Comparison of ENCODE assay signal across 10 cellular contexts in the genomic region with DNA sequence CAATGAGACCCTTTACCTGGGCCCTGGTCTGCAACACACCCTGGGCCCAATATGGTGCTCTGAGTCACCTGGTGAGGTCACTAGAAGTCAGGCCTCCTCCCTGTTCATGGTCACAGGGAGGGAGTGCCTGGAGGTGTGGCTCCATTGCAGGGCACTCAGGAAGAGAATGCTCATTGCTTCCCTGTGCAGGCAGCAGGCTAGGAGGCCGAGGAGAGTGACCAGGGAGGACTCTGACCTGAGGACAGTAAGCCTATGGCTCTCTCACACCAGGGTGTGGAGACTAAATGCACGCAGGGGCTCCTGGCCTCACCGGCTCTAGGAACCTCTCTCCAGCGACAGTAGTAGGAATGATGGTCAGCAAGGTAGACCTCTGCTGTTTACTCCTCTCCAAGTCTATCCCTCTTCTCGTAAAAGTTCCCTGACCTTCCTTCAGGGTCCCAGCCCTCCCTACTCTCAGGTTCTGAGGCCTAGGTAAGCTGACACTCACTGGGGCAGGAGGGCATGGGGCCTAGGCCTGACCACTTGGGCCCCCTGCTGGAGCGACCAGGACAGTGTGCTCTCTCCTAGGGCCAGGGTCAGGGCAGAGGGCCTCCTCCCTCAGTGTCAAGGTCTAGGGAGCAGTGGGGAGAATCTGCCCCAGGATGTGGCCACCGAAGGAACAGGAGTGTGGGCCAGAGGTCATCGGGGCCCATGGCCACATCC. TPM values are rescaled to one million over a fixed set of nuclear protein-coding genes. Genes with fewer than 3 reads are reported as not detected.
DNase-seq lines count a peak whose midpoint lies in the region; ATAC-seq and TF ChIP-seq lines count a peak whose summit lies in the region.
"Had no signal": no experiment of that assay in that cellular context is flagged by ENCODE, and none has a peak within 500 bp of the region (broad histone marks: within the 10 kb centered on the region; RNA-seq: fewer than 3 reads in every experiment).

No MANE protein-coding gene starts in this region.

- no peak overlapping the region for H3K56ac ChIP-seq in H9 (ENCODE audit: insufficient read length, low read depth, low read length)

- H2AFZ ChIP-seq in H9 (ENCODE audit: low read length), result no peak overlapping the region

- H2BK120ac ChIP-seq in H9 (ENCODE audit: low read depth, low read length, poor library complexity, severe bottlenecking), result no peak overlapping the region

- no peak overlapping the region; a peak in 1 of 7 replicates for H3K27ac Mint-ChIP-seq in H9
- no peak overlapping the region for H3K27ac Mint-ChIP-seq in stimulated activated naive CD8-positive, alpha-beta T cell treated with anti-CD3 and anti-CD28 coated beads, Interleukin-15, amount 100 ng/mL, for 72 hours
- H3K27ac Mint-ChIP-seq: activated CD8-positive, alpha-beta T cell treated with anti-CD3 and anti-CD28 coated beads for 36 hours; stimulated activated naive CD8-positive, alpha-beta T cell treated with anti-CD3 and anti-CD28 coated beads, Interleukin-15, Interleukin-2, amounts not matched to agents 100 ng/mL and 50 ng/mL, for 24 hours had no signal

- no peak overlapping the region for H3T11ph ChIP-seq in H9 (ENCODE audit: low read length)

- no peaks in the 10 kb centered on the region for H3K23me2 ChIP-seq in H9 (ENCODE audit: insufficient read length, low read depth, low read length, poor library complexity, severe bottlenecking)

- H2BK12ac ChIP-seq in H9 (ENCODE audit: insufficient read length, low read depth, low read length), result no peak overlapping the region

- no peak overlapping the region for H3K4ac ChIP-seq in H9 (ENCODE audit: low read depth, low read length)

- TF ChIP-seq CTCF in H9 (conservative IDR thresholded peaks at IDR 0.05) (peak; percentile 62), astrocyte of the spinal cord (IDR thresholded peaks at IDR 0.05; ENCODE audit: low read depth, low read length) (peak; percentile 12)

- H3K27me3 ChIP-seq in H9 (ENCODE audit: insufficient read depth, low read length) (no peaks in the 10 kb centered on the region), HAP-1 (ENCODE audit: low read depth) (no peaks in the 10 kb centered on the region)

- H3K36me3 ChIP-seq in HAP-1 (replicated peaks), result no peaks in the 10 kb centered on the region

- H4K5ac ChIP-seq in H9 (ENCODE audit: insufficient read length, low read depth, low read length), result no peak overlapping the region

- H3K79me2 ChIP-seq in H9 (ENCODE audit: insufficient read depth, low read length), result no peaks in the 10 kb centered on the region

- no peak overlapping the region for H2BK15ac ChIP-seq in H9 (ENCODE audit: low read depth, low read length)

- no peak overlapping the region for H3K4me3 ChIP-seq in astrocyte of the spinal cord (ENCODE audit: low read depth, low read length)
- no peak overlapping the region for H3K4me3 ChIP-seq in HAP-1

- H3K27me3 Mint-ChIP-seq in H9 (ENCODE audit: low read depth), result peaks cover 1% of the 10 kb centered on the region
- H3K27me3 Mint-ChIP-seq in stimulated activated naive CD8-positive, alpha-beta T cell treated with anti-CD3 and anti-CD28 coated beads, Interleukin-15, amount 100 ng/mL, for 72 hours, result peaks cover 9% of the 10 kb centered on the region
- H3K27me3 Mint-ChIP-seq: stimulated activated naive CD8-positive, alpha-beta T cell treated with anti-CD3 and anti-CD28 coated beads, Interleukin-15, Interleukin-2, amounts not matched to agents 100 ng/mL and 50 ng/mL, for 24 hours had no signal

- H4K91ac ChIP-seq in H9 (ENCODE audit: insufficient read length, low read depth, low read length), result no peak overlapping the region

- peak; percentile 73 for DNase-seq in H9
- no peak for DNase-seq in astrocyte of the spinal cord (ENCODE audit: low read depth, low spot score)
- DNase-seq in iPS-NIHi11 (ENCODE audit: low spot score), result peak; percentile 67
- no peak for DNase-seq in stimulated activated naive CD8-positive, alpha-beta T cell treated with anti-CD3 and anti-CD28 coated beads, Interleukin-15, amount 100 ng/mL, for 72 hours
- DNase-seq in NCI-H2081 (lab: John Stamatoyannopoulos, UW), result no peak
- no peak for DNase-seq in NCI-H510A (lab: John Stamatoyannopoulos, UW)
- DNase-seq in HAP-1 (ENCODE audit: low spot score in 2 of 2), result no peak
- DNase-seq: activated CD8-positive, alpha-beta T cell treated with anti-CD3 and anti-CD28 coated beads for 36 hours had no signal

- H4K8ac ChIP-seq in H9 (replicated peaks; ENCODE audit: insufficient read length, low read depth, low read length), result no peak overlapping the region

- H3K9me3 ChIP-seq in H9 (ENCODE audit: control insufficient read depth, low read depth, low read length) (peaks cover 10% of the 10 kb centered on the region), HAP-1 (peaks cover 5% of the 10 kb centered on the region; the same call in 1 of the 2 replicates)

- ATAC-seq in stimulated activated naive CD8-positive, alpha-beta T cell treated with anti-CD3 and anti-CD28 coated beads, Interleukin-15, amount 100 ng/mL, for 72 hours, result peak; percentile 48
- ATAC-seq: activated CD8-positive, alpha-beta T cell treated with anti-CD3 and anti-CD28 coated beads for 36 hours had no signal

- H3K79me1 ChIP-seq in H9 (ENCODE audit: insufficient read depth, low read depth, low read length, poor library complexity, severe bottlenecking), result no peaks in the 10 kb centered on the region

- H3K27ac ChIP-seq in H9 (ENCODE audit: insufficient read length, low read depth, low read length), result no peak overlapping the region

- H3K4me1 ChIP-seq in H9 (ENCODE audit: insufficient read depth, low read length), result no peaks in the 10 kb centered on the region
- H3K4me1 ChIP-seq in HAP-1, result no peaks in the 10 kb centered on the region

- peaks cover 0 to 6% of the 10 kb centered on the region in 2 experiments; a peak in 2 of 4 replicates for H3K4me1 Mint-ChIP-seq in H9
- no peaks in the 10 kb centered on the region for H3K4me1 Mint-ChIP-seq in stimulated activated naive CD8-positive, alpha-beta T cell treated with anti-CD3 and anti-CD28 coated beads, Interleukin-15, amount 100 ng/mL, for 72 hours
- H3K4me1 Mint-ChIP-seq: IgD-negative memory B cell had no signal

- no peaks in the 10 kb centered on the region for H4K20me1 ChIP-seq in H9 (ENCODE audit: control insufficient read depth, insufficient read depth, insufficient read length)

- no peak overlapping the region for H3K18ac ChIP-seq in H9 (ENCODE audit: insufficient read length, low read depth, low read length)

- no peak overlapping the region for H3K14ac ChIP-seq in H9 (ENCODE audit: insufficient read depth, low read length)

- no peak overlapping the region for H3K9ac ChIP-seq in H9 (ENCODE audit: extremely low read depth, insufficient read length, low read length)

- no peak overlapping the region for H3K4me3 Mint-ChIP-seq in H9
- no peak overlapping the region for H3K4me3 Mint-ChIP-seq in stimulated activated naive CD8-positive, alpha-beta T cell treated with anti-CD3 and anti-CD28 coated beads, Interleukin-15, amount 100 ng/mL, for 72 hours
- H3K4me3 Mint-ChIP-seq: activated CD8-positive, alpha-beta T cell treated with anti-CD3 and anti-CD28 coated beads for 36 hours; IgD-negative memory B cell; stimulated activated naive CD8-positive, alpha-beta T cell treated with anti-CD3 and anti-CD28 coated beads, Interleukin-15, Interleukin-2, amounts not matched to agents 100 ng/mL and 50 ng/mL, for 24 hours had no signal

- H3K36me3 Mint-ChIP-seq in H9 (ENCODE audit: insufficient read depth in 1 of 3, low read depth in 3 of 3), result peaks cover 5 to 12% (median 10%) of the 10 kb centered on the region in 3 experiments; a peak in 4 of 7 replicates
- H3K36me3 Mint-ChIP-seq: IgD-negative memory B cell had no signal

- no peak overlapping the region for H2BK20ac ChIP-seq in H9 (ENCODE audit: low read depth, low read length, poor library complexity, severe bottlenecking)

- in situ Hi-C loops in astrocyte of the spinal cord (cut with HindIII; ENCODE audit: low sequenced_read_pairs) (no loop called here), HAP-1 (cut with MboI; ENCODE audit: low sequenced_read_pairs) (no loop called here)

- no peak overlapping the region for H2AK5ac ChIP-seq in H9 (ENCODE audit: insufficient read length, low read length)

- no peak overlapping the region for H3K23ac ChIP-seq in H9 (ENCODE audit: insufficient read length, low read depth, low read length)

- H3K4me2 ChIP-seq in H9 (ENCODE audit: insufficient read depth, insufficient read length, low read length), result no peak overlapping the region

- H2BK5ac ChIP-seq in H9 (ENCODE audit: insufficient read length, low read length), result no peak overlapping the region

- no CpG with 5 or more reads among the region's 8 CpGs for WGBS in H9 (ENCODE audit: extremely low coverage, insufficient read length, low lambda C conversion rate)

- peaks cover 22 to 24% of the 10 kb centered on the region in 2 experiments for H3K9me3 Mint-ChIP-seq in H9
- no peaks in the 10 kb centered on the region for H3K9me3 Mint-ChIP-seq in stimulated activated naive CD8-positive, alpha-beta T cell treated with anti-CD3 and anti-CD28 coated beads, Interleukin-15, amount 100 ng/mL, for 72 hours

RNA-seq across cellular contexts. Expression of gene SLCO2A1, which starts 9.6 kb away (rescaled TPM):
- total RNA-seq in H9 (2021), result 0.68 and 0.98 TPM in 2 replicates
- total RNA-seq: activated CD8-positive, alpha-beta T cell treated with anti-CD3 and anti-CD28 coated beads for 36 hours had no signal

Comparison
In these comparisons a context has a peak if more than half of its experiments do, and no peak if none do; other contexts are left out.
1. DNase-seq: peak in H9 (single experiment) and iPS-NIHi11 (single experiment); none in astrocyte of the spinal cord (single experiment), stimulated activated naive CD8-positive, alpha-beta T cell treated with anti-CD3 and anti-CD28 coated beads, Interleukin-15, amount 100 ng/mL, for 72 hours (0 of 2), NCI-H2081 (0 of 2), NCI-H510A (single experiment) and HAP-1 (0 of 2).